Comparison of ENCODE assay signal across 30 cellular contexts in genomic region chr11:31419138-31419537, GRCh38. TPM values are rescaled to one million over a fixed set of nuclear protein-coding genes. Genes with fewer than 3 reads are reported as not detected.
"Had no signal": no experiment of that assay in that cellular context is flagged by ENCODE, and none has a peak within 500 bp of the region (broad histone marks: within the 10 kb centered on the region; RNA-seq: fewer than 3 reads in every experiment).

No MANE protein-coding gene starts in this region.

- H3K27ac ChIP-seq: left lung, lower lobe of right lung, pancreas, prostate gland, skin epidermis, stomach, testis, thyroid gland, transverse colon, upper lobe of right lung had no signal

- DNase-seq: hypothalamus; immature natural killer cell; kidney; left colon; left lung; lower lobe of right lung; mammary epithelial cell; mesendoderm; mucosa of descending colon; naive thymus-derived CD4-positive, alpha-beta T cell; nucleus accumbens; pancreas; posterior cingulate gyrus; retina; right cardiac atrium; stimulated activated CD4-positive, alpha-beta T cell treated with anti-CD3 and anti-CD28 coated beads, Interleukin-12 subunit alpha, Interleukin-12 subunit beta, amount 100 ng/mL, for 4 hours; stimulated activated CD4-positive, alpha-beta T cell treated with anti-CD3 and anti-CD28 coated beads, Interleukin-15, amount 100 ng/mL, for 24 hours; stimulated activated CD4-positive, alpha-beta T cell treated with anti-CD3 and anti-CD28 coated beads, Interleukin-2, amount 100 ng/mL, for 24 hours; stimulated activated CD4-positive, alpha-beta T cell treated with anti-CD3 and anti-CD28 coated beads, Interleukin-4, amount 100 ng/mL, for 1 hour; stimulated activated naive B cell treated with anti-CD40 and anti-IgM and Interleukin-4, amounts not matched to agents 10 μg/mL and 1 μg/mL and 100 μg/mL, for 72 hours; stimulated activated naive CD8-positive, alpha-beta T cell treated with anti-CD3 and anti-CD28 coated beads, Interleukin-15, Interleukin-2, amounts not matched to agents 100 U/mL and 50 U/mL, for 24 hours; stomach; testis; thyroid gland; transverse colon; upper lobe of right lung had no signal

- H3K9me3 Mint-ChIP-seq: immature natural killer cell; mesothelial cell of epicardium; naive thymus-derived CD4-positive, alpha-beta T cell; natural killer cell treated with Interleukin-12 subunit alpha and Interleukin-12 subunit beta and Interleukin-15 and Interleukin-18, amount 100 ng/mL, for 72 hours; stimulated activated naive B cell treated with anti-CD40 and anti-IgM and Interleukin-4, amounts not matched to agents 10 μg/mL and 1 μg/mL and 100 μg/mL, for 72 hours had no signal

- H3K27ac Mint-ChIP-seq: immature natural killer cell; mesothelial cell of epicardium; naive thymus-derived CD4-positive, alpha-beta T cell; natural killer cell treated with Interleukin-12 subunit alpha and Interleukin-12 subunit beta and Interleukin-15 and Interleukin-18, amount 100 ng/mL, for 72 hours; stimulated activated naive B cell treated with anti-CD40 and anti-IgM and Interleukin-4, amounts not matched to agents 10 μg/mL and 1 μg/mL and 100 μg/mL, for 72 hours had no signal

- H3K9me3 ChIP-seq: left lung, lower lobe of right lung, mucosa of descending colon, pancreas, prostate gland, stomach, testis, thyroid gland, transverse colon, upper lobe of right lung had no signal

- H3K4me1 ChIP-seq: left lung, lower lobe of right lung, pancreas, prostate gland, stomach, testis, thyroid gland, transverse colon, upper lobe of right lung had no signal

- H3K36me3 ChIP-seq: left lung, lower lobe of right lung, pancreas, prostate gland, thyroid gland, transverse colon had no signal

- H3K4me1 Mint-ChIP-seq: immature natural killer cell; stimulated activated naive B cell treated with anti-CD40 and anti-IgM and Interleukin-4, amounts not matched to agents 10 μg/mL and 1 μg/mL and 100 μg/mL, for 72 hours had no signal

- H3K27me3 Mint-ChIP-seq: naive thymus-derived CD4-positive, alpha-beta T cell; natural killer cell treated with Interleukin-12 subunit alpha and Interleukin-12 subunit beta and Interleukin-15 and Interleukin-18, amount 100 ng/mL, for 72 hours; stimulated activated naive B cell treated with anti-CD40 and anti-IgM and Interleukin-4, amounts not matched to agents 10 μg/mL and 1 μg/mL and 100 μg/mL, for 72 hours had no signal

- H3K27me3 ChIP-seq: left lung, pancreas, stomach, testis, thyroid gland, transverse colon, upper lobe of right lung had no signal

- H3K36me3 Mint-ChIP-seq: natural killer cell treated with Interleukin-12 subunit alpha and Interleukin-12 subunit beta and Interleukin-15 and Interleukin-18, amount 100 ng/mL, for 72 hours had no signal

- H3K4me3 ChIP-seq: left lung, lower lobe of right lung, mucosa of descending colon, pancreas, prostate gland, skin epidermis, stomach, testis, thyroid gland, transverse colon, upper lobe of right lung had no signal

- H3K4me3 Mint-ChIP-seq: immature natural killer cell; mesothelial cell of epicardium; naive thymus-derived CD4-positive, alpha-beta T cell; natural killer cell treated with Interleukin-12 subunit alpha and Interleukin-12 subunit beta and Interleukin-15 and Interleukin-18, amount 100 ng/mL, for 72 hours; stimulated activated naive B cell treated with anti-CD40 and anti-IgM and Interleukin-4, amounts not matched to agents 10 μg/mL and 1 μg/mL and 100 μg/mL, for 72 hours had no signal

RNA-seq across cellular contexts. Expression of gene DCDC1, which starts 49.6 kb away (rescaled TPM):
- total RNA-seq: left colon had no signal
